In genomic region chr19:15195987-15196682, GRCh38 we compare ENCODE assay signal across 2 cellular contexts.
TF ChIP-seq lines count a peak whose summit lies in the region.

No MANE protein-coding gene starts in this region.

TF ChIP-seq in SK-N-SH, 30 proteins besides CTCF, POLR2A, EP300 and RAD21 (continued from another document):
- TF ChIP-seq, protein P1, sequence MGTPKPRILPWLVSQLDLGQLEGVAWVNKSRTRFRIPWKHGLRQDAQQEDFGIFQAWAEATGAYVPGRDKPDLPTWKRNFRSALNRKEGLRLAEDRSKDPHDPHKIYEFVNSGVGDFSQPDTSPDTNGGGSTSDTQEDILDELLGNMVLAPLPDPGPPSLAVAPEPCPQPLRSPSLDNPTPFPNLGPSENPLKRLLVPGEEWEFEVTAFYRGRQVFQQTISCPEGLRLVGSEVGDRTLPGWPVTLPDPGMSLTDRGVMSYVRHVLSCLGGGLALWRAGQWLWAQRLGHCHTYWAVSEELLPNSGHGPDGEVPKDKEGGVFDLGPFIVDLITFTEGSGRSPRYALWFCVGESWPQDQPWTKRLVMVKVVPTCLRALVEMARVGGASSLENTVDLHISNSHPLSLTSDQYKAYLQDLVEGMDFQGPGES (IDR thresholded peaks at IDR 0.05; ENCODE audit: low read depth, low read length): no peak
- TF ChIP-seq MEF2A (IDR thresholded peaks at IDR 0.05; ENCODE audit: borderline replicate concordance, low read depth) (no peak), CHD2 (IDR thresholded peaks at IDR 0.05; ENCODE audit: low read length, partially characterized antibody) (no peak), ELF1 (IDR thresholded peaks at IDR 0.05) (no peak), EZH2phosphoT487 (IDR thresholded peaks at IDR 0.05; ENCODE audit: borderline replicate concordance, low read depth) (no peak), REST (IDR thresholded peaks at IDR 0.05; ENCODE audit: low read depth, low read length) (no peak), JUND (IDR thresholded peaks at IDR 0.05) (no peak), ZBTB33 (IDR thresholded peaks at IDR 0.05; ENCODE audit: borderline replicate concordance, low read depth) (no peak)

TF ChIP-seq in SK-N-SH treated with all-trans-retinoic acid at 6 μM for 48 hours, 23 proteins besides CTCF, POLR2A, EP300 and RAD21 (continued from another document):
- no peak for TF ChIP-seq PATZ1 (CRISPR knock-in tag; IDR thresholded peaks at IDR 0.05; ENCODE audit: borderline replicate concordance)
- no peak for TF ChIP-seq PPARA (CRISPR knock-in tag; IDR thresholded peaks at IDR 0.05; ENCODE audit: borderline replicate concordance)
- TF ChIP-seq ZNF565 (CRISPR knock-in tag; conservative IDR thresholded peaks at IDR 0.05; ENCODE audit: low read depth): no peak
- no peak for TF ChIP-seq CREB5 (CRISPR knock-in tag; IDR thresholded peaks at IDR 0.05; ENCODE audit: low read depth)
- no peak for TF ChIP-seq BACH2 (CRISPR knock-in tag; IDR thresholded peaks at IDR 0.05; ENCODE audit: borderline replicate concordance)
- no peak for TF ChIP-seq ESRRG (CRISPR knock-in tag; IDR thresholded peaks at IDR 0.05)
- no peak for TF ChIP-seq OSR1 (CRISPR knock-in tag; IDR thresholded peaks at IDR 0.05)
